ENCODE assay signal across 11 cellular contexts in the genomic region with DNA sequence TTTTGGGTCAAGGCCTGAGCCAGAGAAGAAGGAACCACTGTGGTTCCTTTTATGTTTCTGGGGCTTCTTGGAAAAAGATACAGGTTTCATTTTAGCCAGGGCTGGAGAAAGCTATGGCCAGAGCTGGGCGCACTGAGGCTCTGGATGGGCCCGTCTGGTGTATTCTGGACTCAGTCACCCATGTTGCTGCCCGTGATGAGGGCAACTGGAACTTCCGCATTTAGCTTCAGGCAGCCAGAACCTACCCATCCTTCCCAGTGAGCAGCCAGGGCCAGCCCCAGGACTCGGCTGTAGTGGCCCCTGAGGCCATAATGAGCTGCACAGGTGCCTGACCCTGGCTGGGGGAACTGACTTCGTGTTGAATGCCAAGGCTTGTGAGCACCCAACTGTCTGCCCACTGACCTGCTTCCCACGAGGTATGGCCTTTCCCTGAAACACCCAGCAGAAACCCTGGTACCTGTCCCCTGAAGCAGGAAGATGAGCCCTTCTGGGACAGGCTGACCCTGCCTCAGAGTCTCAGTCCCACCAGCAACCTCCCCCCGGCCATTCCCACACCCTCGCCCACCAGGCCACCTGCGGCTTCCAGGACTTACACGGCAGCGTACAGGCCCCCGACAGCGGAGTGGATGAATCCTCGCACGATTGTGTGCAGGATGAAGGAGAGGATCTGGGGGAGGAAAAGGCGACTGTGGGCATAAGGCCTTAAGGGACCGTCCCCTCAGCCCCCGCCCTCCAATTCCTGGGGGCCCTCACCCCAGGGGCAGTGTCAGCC. TPM values are rescaled to one million over a fixed set of nuclear protein-coding genes. Genes with fewer than 3 reads are reported as not detected.
A peak's percentile ranks its signal among the peaks of the same experiment; 100 is the strongest.
DNase-seq lines count a peak whose midpoint lies in the region; ATAC-seq and TF ChIP-seq lines count a peak whose summit lies in the region.
"Had no signal": no experiment of that assay in that cellular context is flagged by ENCODE, and none has a peak within 500 bp of the region (broad histone marks: within the 10 kb centered on the region; RNA-seq: fewer than 3 reads in every experiment).

No MANE protein-coding gene starts in this region.

- TF ChIP-seq CTCF in C4-2B (conservative IDR thresholded peaks at IDR 0.05) (no peak), Peyer's patch (IDR thresholded peaks at IDR 0.05) (no peak), heart right ventricle (IDR thresholded peaks at IDR 0.05) (no peak)

- H3K4me3 ChIP-seq in Peyer's patch, result no peak overlapping the region
- peak overlapping the region in 1 of 10 donors; percentile 4 for H3K4me3 ChIP-seq in heart right ventricle
- H3K4me3 ChIP-seq in rectal smooth muscle tissue (ENCODE audit: low read length), result no peak overlapping the region

- peak overlapping the region; percentile 18 for H3K27ac ChIP-seq in C4-2B
- H3K27ac ChIP-seq in Peyer's patch, result peak overlapping the region; percentile 63 to 83 (median 76)
- peak overlapping the region in 9 of 10 donors; percentile 64 to 94 (median 82) for H3K27ac ChIP-seq in heart right ventricle
- peak overlapping the region; percentile 81 for H3K27ac ChIP-seq in rectal smooth muscle tissue (ENCODE audit: low read depth, low read length)

- DNase-seq in Peyer's patch (no peak), heart right ventricle (no peak), dermis blood vessel endothelial cell (no peak), D341Med (ENCODE audit: low spot score) (no peak)
- DNase-seq: activated CD4-positive, CD25-positive, alpha-beta regulatory T cell; CD4-positive, CD25-positive, alpha-beta regulatory T cell; NCI-H187 had no signal

- intact Hi-C loops in heart right ventricle (cut with DNase I), result loop anchor here in 6 of 10 donors (5.0 to 10.0 kb wide), 6 partner anchors 49 to 287 kb away; a partner anchor contains a TSS

- no peaks in the 10 kb centered on the region for H3K9me3 ChIP-seq in Peyer's patch
- H3K9me3 ChIP-seq in heart right ventricle, result no peaks in the 10 kb centered on the region

- H3K9ac ChIP-seq in rectal smooth muscle tissue (ENCODE audit: low read length), result no peak overlapping the region

- H3K4me1 ChIP-seq in Peyer's patch, result peaks cover 0 to 50% (median 3%) of the 10 kb centered on the region in 4 donors
- H3K4me1 ChIP-seq in heart right ventricle, result peaks cover 26 to 60% (median 46%) of the 10 kb centered on the region in 9 donors
- H3K4me1 ChIP-seq in rectal smooth muscle tissue (ENCODE audit: control insufficient read depth, insufficient read depth, low read length), result peaks cover 16% of the 10 kb centered on the region

- ATAC-seq in heart right ventricle, result peak in 6 of 8 donors; percentile 1 to 18 (median 7)
- ATAC-seq in GM21423 (IDR thresholded peaks at IDR 0.05; ENCODE audit: unreplicated experiment), result no peak
- no peak for ATAC-seq in HG03159 (IDR thresholded peaks at IDR 0.05; ENCODE audit: unreplicated experiment)

- TF ChIP-seq POLR2A in Peyer's patch (IDR thresholded peaks at IDR 0.05), result no peak

- WGBS in heart right ventricle, 2 donors, result 89 to 90% methylated on average over 19 of the region's 19 CpGs

- H3K27me3 ChIP-seq in Peyer's patch, result no peaks in the 10 kb centered on the region
- H3K27me3 ChIP-seq in heart right ventricle, result no peaks in the 10 kb centered on the region
- H3K27me3 ChIP-seq in rectal smooth muscle tissue (ENCODE audit: control insufficient read depth, insufficient read depth, low read length), result no peaks in the 10 kb centered on the region

- H3K36me3 ChIP-seq in Peyer's patch (peaks cover 0 to 3% (median 0%) of the 10 kb centered on the region in 3 donors), heart right ventricle (peaks cover 0 to 21% (median 0%) of the 10 kb centered on the region in 9 donors), rectal smooth muscle tissue (ENCODE audit: control insufficient read depth, insufficient read depth, low read length) (no peaks in the 10 kb centered on the region)

RNA-seq across cellular contexts. Expression of a gene that starts 15.3 kb away (rescaled TPM):
- total RNA-seq in Peyer's patch (100 to 1,000 TPM in 2 of 4 donors, 10 to 100 TPM in 2; 88.2 to 132 (median 107) TPM), heart right ventricle (10 to 100 TPM; 39.5 to 61.0 (median 50.6) TPM), dermis blood vessel endothelial cell (18.5 and 29.6 TPM in 2 replicates)
- 10 to 100 TPM in 1 of 2 donors, 1 to 10 TPM in 1; 8.0 to 36.9 TPM for polyA plus RNA-seq in heart right ventricle

RNA-seq across cellular contexts. Expression of a gene that starts 50.8 kb away (rescaled TPM):
- total RNA-seq in Peyer's patch (100 to 1,000 TPM in 1 of 4 donors, 10 to 100 TPM in 3; 58.6 to 103 (median 69.0) TPM), heart right ventricle (10 to 100 TPM in 1 of 10 donors, 1 to 10 TPM in 9; 4.1 to 16.4 (median 7.0) TPM), dermis blood vessel endothelial cell (33.9 and 53.5 TPM in 2 replicates)
- polyA plus RNA-seq in heart right ventricle, result 1 to 10 TPM; 1.6 to 3.9 TPM

Comparison
In these comparisons a context has a peak if more than half of its experiments do, and no peak if none do; other contexts are left out.
1. H3K27ac ChIP-seq: peak in every context shown above with its lines; median percentile 82 in heart right ventricle; 81 in rectal smooth muscle tissue; 76 in Peyer's patch; 18 in C4-2B.
2. ATAC-seq: peak in heart right ventricle (6 of 8); none in GM21423 (single experiment) and HG03159 (single experiment).